18 cellular contexts compared by ENCODE assay signal in the genomic region with DNA sequence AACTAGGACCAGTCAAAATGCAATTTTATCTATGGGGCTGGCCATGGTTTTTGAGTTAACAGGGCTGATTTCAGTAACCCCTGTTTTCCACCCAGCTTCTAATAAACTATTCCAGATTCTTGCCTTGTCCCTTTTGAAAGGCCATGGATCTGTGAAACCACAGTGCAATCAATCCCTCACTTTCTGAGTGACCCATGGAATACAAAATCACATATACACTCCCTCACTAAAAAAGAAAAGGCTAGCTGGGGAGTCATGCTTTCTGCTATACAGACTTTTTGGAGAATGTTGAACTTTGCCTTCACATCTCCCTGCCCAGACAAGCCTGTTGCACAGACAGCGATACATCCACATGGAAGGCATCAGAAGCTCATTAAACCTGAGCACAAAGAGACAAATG. TPM values are rescaled to one million over a fixed set of nuclear protein-coding genes. Genes with fewer than 3 reads are reported as not detected.
DNase-seq lines count a peak whose midpoint lies in the region; ATAC-seq, FAIRE-seq and TF ChIP-seq lines count a peak whose summit lies in the region.
"Had no signal": no experiment of that assay in that cellular context is flagged by ENCODE, and none has a peak within 500 bp of the region (broad histone marks: within the 10 kb centered on the region; RNA-seq: fewer than 3 reads in every experiment).

No MANE protein-coding gene starts in this region.

- dilution Hi-C loops in IMR-90 (cut with HindIII; ENCODE audit: low sequenced_read_pairs, unreplicated experiment), result no loop called here

- no peak overlapping the region for H3K23ac ChIP-seq in IMR-90 (ENCODE audit: low read depth, low read length)

- H3K9ac ChIP-seq in IMR-90 (ENCODE audit: low read depth, low read length), result no peak overlapping the region

- H2AK9ac ChIP-seq in IMR-90 (replicated peaks; ENCODE audit: low read depth, low read length, poor library complexity), result no peak overlapping the region

- H3K9me3 ChIP-seq in IMR-90 (ENCODE audit: control insufficient read depth, insufficient read depth, low read length) (no peaks in the 10 kb centered on the region), sigmoid colon (no peaks in the 10 kb centered on the region)
- H3K9me3 ChIP-seq: HAP-1 had no signal

- H2BK5ac ChIP-seq in IMR-90 (ENCODE audit: low read depth, low read length, poor library complexity, severe bottlenecking), result no peak overlapping the region

- no peak overlapping the region for H2BK15ac ChIP-seq in IMR-90 (ENCODE audit: low read depth, low read length)

- in situ Hi-C loops in IMR-90 (cut with MboI; ENCODE audit: low sequenced_read_pairs), result no loop called here

- no peak overlapping the region for H3K27ac ChIP-seq in IMR-90 (ENCODE audit: insufficient read depth, low read length)
- no peak overlapping the region for H3K27ac ChIP-seq in sigmoid colon

- TF ChIP-seq POLR2A in IMR-90 (IDR thresholded peaks at IDR 0.05; ENCODE audit: low read depth, low read length), result no peak
- TF ChIP-seq POLR2A in sigmoid colon (IDR thresholded peaks at IDR 0.05), result no peak

- no peak for TF ChIP-seq EP300 in sigmoid colon (IDR thresholded peaks at IDR 0.05)

- H3K4ac ChIP-seq in IMR-90 (ENCODE audit: low read depth, low read length), result no peak overlapping the region

- H3K36me3 ChIP-seq in IMR-90 (ENCODE audit: control insufficient read depth, insufficient read depth, low read length), result no peaks in the 10 kb centered on the region
- H3K36me3 ChIP-seq in bronchial epithelial cell (ENCODE audit: control insufficient read depth, insufficient read depth, low read length), result no peaks in the 10 kb centered on the region
- H3K36me3 ChIP-seq in sigmoid colon, result no peaks in the 10 kb centered on the region
- H3K36me3 ChIP-seq: HAP-1 had no signal

- no peak overlapping the region for H2AK5ac ChIP-seq in IMR-90 (ENCODE audit: low read depth, low read length)

- H3K4me3 ChIP-seq in AG10803 (ENCODE audit: low read length) (no peak overlapping the region), IMR-90 (ENCODE audit: insufficient read depth, low read depth, low read length) (no peak overlapping the region), bronchial epithelial cell (ENCODE audit: low read depth, low read length) (no peak overlapping the region), sigmoid colon (no peak overlapping the region)
- H3K4me3 ChIP-seq: HAP-1 had no signal

- peak overlapping the region; percentile 2; the same call in 1 of the 2 replicates for H3K18ac ChIP-seq in IMR-90 (ENCODE audit: low read depth, low read length)

- H3K9me3 Mint-ChIP-seq in nephron progenitor cell (peaks cover 19% of the 10 kb centered on the region), endothelial cell (ENCODE audit: unreplicated experiment) (no peaks in the 10 kb centered on the region)
- H3K9me3 Mint-ChIP-seq in activated T-helper 17 cell treated with anti-CD3 and anti-CD28 coated beads, Interleukin-2, amount 50 U/mL, for 72 hours, result no peaks in the 10 kb centered on the region
- H3K9me3 Mint-ChIP-seq: CD4-positive, alpha-beta T cell had no signal

- no peak overlapping the region for H3K4me2 ChIP-seq in IMR-90 (ENCODE audit: low read depth, low read length)

- WGBS in IMR-90 (ENCODE audit: extremely low coverage in 2 of 2, insufficient read length in 1 of 2), 2 experiments, result no CpG with 5 or more reads among the region's 1 CpG
- whole genome bisulfite sequencing in sigmoid colon, 2 donors, result 95 to 96% methylated on average over 1 of the region's 1 CpG

- peak; percentile 40 for ATAC-seq in IMR-90 (ENCODE audit: low read depth)
- ATAC-seq in activated T-helper 17 cell treated with anti-CD3 and anti-CD28 coated beads, Interleukin-2, amount 50 U/mL, for 72 hours (replicated peaks), result no peak
- no peak for ATAC-seq in stimulated activated naive CD8-positive, alpha-beta T cell treated with anti-CD3 and anti-CD28 coated beads, Interleukin-15, Interleukin-2, amounts not matched to agents 100 U/mL and 50 U/mL, for 24 hours

- CTCF ChIA-PET in IMR-90 (lab: Yijun Ruan, JAX), result no interaction called here

- no peak overlapping the region for H4K91ac ChIP-seq in IMR-90 (ENCODE audit: insufficient read depth, low read depth, low read length)

- no peaks in the 10 kb centered on the region for H3K9me1 ChIP-seq in IMR-90 (ENCODE audit: insufficient read depth, low read length)

- no peak overlapping the region for H4K8ac ChIP-seq in IMR-90 (ENCODE audit: low read depth in 2 of 2, low read length in 2 of 2)

- intact Hi-C loops in IMR-90 (cut with micrococcal nuclease), result no loop called here
- intact Hi-C loops in sigmoid colon (cut with DNase I), result no loop called here

- peak; percentile 13 for FAIRE-seq in bronchial epithelial cell (lab: Jason Lieb, UNC)
- FAIRE-seq: GM19239, H1 had no signal

- H4K5ac ChIP-seq in IMR-90 (ENCODE audit: low read depth, low read length), result no peak overlapping the region

- H3K4me1 ChIP-seq in IMR-90 (ENCODE audit: control insufficient read depth, insufficient read depth, low read length) (peaks cover 2% of the 10 kb centered on the region; the same call in 1 of the 2 replicates), sigmoid colon (no peaks in the 10 kb centered on the region)
- H3K4me1 ChIP-seq: HAP-1 had no signal

- H3K4me1 Mint-ChIP-seq in nephron progenitor cell, result no peaks in the 10 kb centered on the region
- no peaks in the 10 kb centered on the region for H3K4me1 Mint-ChIP-seq in activated T-helper 17 cell treated with anti-CD3 and anti-CD28 coated beads, Interleukin-2, amount 50 U/mL, for 72 hours
- H3K4me1 Mint-ChIP-seq in endothelial cell (ENCODE audit: unreplicated experiment), result no peaks in the 10 kb centered on the region
- H3K4me1 Mint-ChIP-seq: B cell, IgD-negative memory B cell had no signal

- no peak overlapping the region for H3K56ac ChIP-seq in IMR-90 (ENCODE audit: extremely low read depth, insufficient read depth, low read length)

- H3K27ac Mint-ChIP-seq in nephron progenitor cell (peak overlapping the region; percentile 36), endothelial cell (ENCODE audit: unreplicated experiment) (no peak overlapping the region)
- no peak overlapping the region for H3K27ac Mint-ChIP-seq in activated T-helper 17 cell treated with anti-CD3 and anti-CD28 coated beads, Interleukin-2, amount 50 U/mL, for 72 hours
- H3K27ac Mint-ChIP-seq: B cell; CD4-positive, alpha-beta T cell; IgD-negative memory B cell had no signal

- no TSS peak for BruUV-seq in IMR-90 (replicated peaks; lab: Mats Ljungman, UMichigan)

- H2AFZ ChIP-seq in IMR-90 (replicated peaks; ENCODE audit: low read length, poor library complexity), result peak overlapping the region; percentile 34

- no peak overlapping the region; the same call in 1 of the 2 replicates for H3K14ac ChIP-seq in IMR-90 (replicated peaks; ENCODE audit: low read depth, low read length)

- no peak overlapping the region for H2BK120ac ChIP-seq in IMR-90 (ENCODE audit: low read depth, low read length)

- no peaks in the 10 kb centered on the region for H3K79me1 ChIP-seq in IMR-90 (ENCODE audit: low read depth in 1 of 2, low read length in 2 of 2)

- no peaks in the 10 kb centered on the region for H3K36me3 Mint-ChIP-seq in nephron progenitor cell (ENCODE audit: low read depth)
- no peaks in the 10 kb centered on the region for H3K36me3 Mint-ChIP-seq in activated T-helper 17 cell treated with anti-CD3 and anti-CD28 coated beads, Interleukin-2, amount 50 U/mL, for 72 hours (ENCODE audit: low read depth)
- H3K36me3 Mint-ChIP-seq in endothelial cell (ENCODE audit: low read depth, unreplicated experiment), result no peaks in the 10 kb centered on the region
- H3K36me3 Mint-ChIP-seq: IgD-negative memory B cell had no signal

- no peak overlapping the region for H2BK20ac ChIP-seq in IMR-90 (ENCODE audit: low read depth, low read length)

- H3K27me3 Mint-ChIP-seq in nephron progenitor cell (ENCODE audit: low read depth, poor library complexity) (peaks cover 3% of the 10 kb centered on the region), endothelial cell (ENCODE audit: unreplicated experiment) (no peaks in the 10 kb centered on the region)
- peaks cover 31% of the 10 kb centered on the region for H3K27me3 Mint-ChIP-seq in activated T-helper 17 cell treated with anti-CD3 and anti-CD28 coated beads, Interleukin-2, amount 50 U/mL, for 72 hours

- no peak for TF ChIP-seq CTCF in AG10803 (conservative IDR thresholded peaks at IDR 0.05; ENCODE audit: low read length)
- TF ChIP-seq CTCF in IMR-90 (conservative IDR thresholded peaks at IDR 0.05; ENCODE audit: low read depth, low read length), result no peak
- no peak for TF ChIP-seq CTCF in bronchial epithelial cell (IDR thresholded peaks at IDR 0.05; ENCODE audit: insufficient read depth, low read length, severe bottlenecking)
- TF ChIP-seq CTCF in nephron progenitor cell (IDR thresholded peaks at IDR 0.05), result no peak
- TF ChIP-seq CTCF in sigmoid colon (IDR thresholded peaks at IDR 0.05), result no peak
- no peak for TF ChIP-seq CTCF in endothelial cell (IDR thresholded peaks at IDR 0.05; ENCODE audit: unreplicated experiment)

- H3K4me3 Mint-ChIP-seq in nephron progenitor cell (no peak overlapping the region), endothelial cell (ENCODE audit: unreplicated experiment) (no peak overlapping the region)
- no peak overlapping the region for H3K4me3 Mint-ChIP-seq in activated T-helper 17 cell treated with anti-CD3 and anti-CD28 coated beads, Interleukin-2, amount 50 U/mL, for 72 hours
- H3K4me3 Mint-ChIP-seq: B cell; CD4-positive, alpha-beta T cell; IgD-negative memory B cell had no signal

- H3K27me3 ChIP-seq in IMR-90 (ENCODE audit: control insufficient read depth, insufficient read depth, low read length) (no peaks in the 10 kb centered on the region), bronchial epithelial cell (ENCODE audit: control insufficient read depth, insufficient read depth, low read length) (no peaks in the 10 kb centered on the region), sigmoid colon (no peaks in the 10 kb centered on the region)

- no peak for TF ChIP-seq RAD21 in IMR-90 (IDR thresholded peaks at IDR 0.05; ENCODE audit: low read length)

- no peaks in the 10 kb centered on the region for H4K20me1 ChIP-seq in IMR-90 (ENCODE audit: insufficient read depth, low read length)

- POLR2A ChIA-PET in IMR-90 (lab: Charles Lee; ENCODE audit: unreplicated experiment), result no interaction called here

- peak; percentile 4 for DNase-seq in AG10803 (ENCODE audit: low read depth)
- peak; percentile 57 for DNase-seq in IMR-90
- no peak for DNase-seq in bronchial epithelial cell (ENCODE audit: low read depth)
- no peak for DNase-seq in nephron progenitor cell
- DNase-seq in sigmoid colon, result no peak
- no peak for DNase-seq in endothelial cell (ENCODE audit: low spot score)
- no peak for DNase-seq in stimulated activated naive CD8-positive, alpha-beta T cell treated with anti-CD3 and anti-CD28 coated beads, Interleukin-15, Interleukin-2, amounts not matched to agents 100 U/mL and 50 U/mL, for 24 hours
- DNase-seq: 8988T; C1 segment of cervical spinal cord; Calu3; CD4-positive, alpha-beta T cell; DMS 273 treated with DMSO at 0.1 percent for 48 hours had no signal

RNA-seq across cellular contexts. Expression of gene MAD2L1, which starts 47.9 kb away (rescaled TPM):
- total RNA-seq in IMR-90 (2012; rRNA removed) (13.6 and 32.2 TPM in 2 replicates), bronchial epithelial cell (1.3 and 2.2 TPM in 2 replicates), sigmoid colon (1 to 10 TPM in 3 of 4 donors, under 1 TPM in 1; 0.95 to 2.1 (median 1.5) TPM), endothelial cell (ENCODE audit: unreplicated experiment) (11.1 TPM)
- polyA plus RNA-seq in IMR-90 (2012; rRNA removed) (15.2 and 19.0 TPM in 2 replicates), sigmoid colon (10 to 100 TPM in 1 of 3 donors, 1 to 10 TPM in 2; 3.0 to 28.7 (median 9.2) TPM)
- polyA plus RNA-seq in IMR-90 (2012; cell fraction: cytosol; rRNA removed), result 1.3 and 2.1 TPM in 2 replicates
- polyA plus RNA-seq in IMR-90 (2012; cell fraction: nucleus; rRNA removed; ENCODE audit: low replicate concordance), result 0.81 and 3.5 TPM in 2 replicates
- 10 to 100 TPM; 61.0 to 89.7 TPM for total RNA-seq in activated T-helper 17 cell treated with anti-CD3 and anti-CD28 coated beads, Interleukin-2, amount 50 U/mL, for 72 hours

Comparison
In these comparisons a context has a peak if more than half of its experiments do, and no peak if none do; other contexts are left out.
1. DNase-seq: peak in AG10803 (single experiment) and IMR-90 (single experiment); none in bronchial epithelial cell (single experiment), nephron progenitor cell (single experiment), sigmoid colon (single experiment), endothelial cell (single experiment) and stimulated activated naive CD8-positive, alpha-beta T cell treated with anti-CD3 and anti-CD28 coated beads, Interleukin-15, Interleukin-2, amounts not matched to agents 100 U/mL and 50 U/mL, for 24 hours (single experiment).